Comparison of ENCODE assay signal across 6 cellular contexts in the genomic region with DNA sequence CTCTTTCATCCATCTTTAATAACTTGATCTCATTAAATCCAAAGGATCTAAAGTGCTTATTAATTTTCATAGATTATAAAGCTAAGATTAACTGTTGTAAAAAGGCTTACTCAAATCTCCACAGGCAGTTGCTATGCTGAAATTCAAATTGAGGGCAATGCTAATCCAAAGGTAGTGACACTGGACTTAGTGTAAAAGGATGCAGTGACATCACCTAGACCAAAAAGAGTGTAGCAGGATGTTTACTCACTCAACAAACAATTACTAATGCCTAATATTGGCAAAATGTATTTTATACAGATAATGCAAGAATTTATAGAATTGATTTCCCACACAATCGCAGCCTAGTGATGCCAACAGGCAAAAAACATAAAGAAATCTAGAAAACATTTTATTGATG.
"Had no signal": no experiment of that assay in that cellular context is flagged by ENCODE, and none has a peak within 500 bp of the region (broad histone marks: within the 10 kb centered on the region; RNA-seq: fewer than 3 reads in every experiment).

No MANE protein-coding gene starts in this region.

- H2AFZ ChIP-seq: GM23338 had no signal

- H3K27ac Mint-ChIP-seq: GM23338, H9, IgD-negative memory B cell had no signal

- H3K27me3 Mint-ChIP-seq: IgD-negative memory B cell had no signal

- H3K4me2 ChIP-seq: GM23338, KMS-11 had no signal

- H3K4me1 Mint-ChIP-seq: GM23338, H9, IgD-negative memory B cell had no signal

- ATAC-seq: GM23338 had no signal

- H3K9ac ChIP-seq: KMS-11 had no signal

- H3K4me3 ChIP-seq: GM23338 had no signal

- DNase-seq: H9, HCEC 1CT, KBM-7 had no signal

- H3K4me3 Mint-ChIP-seq: GM23338, H9, IgD-negative memory B cell had no signal

- H3K27ac ChIP-seq: KMS-11 had no signal

- H3K36me3 Mint-ChIP-seq: IgD-negative memory B cell had no signal
